17 cellular contexts compared by ENCODE assay signal in genomic region chr2:154794328-154794870, GRCh38.
DNase-seq lines count a peak whose midpoint lies in the region; ATAC-seq and FAIRE-seq lines count a peak whose summit lies in the region.
"Had no signal": no experiment of that assay in that cellular context is flagged by ENCODE, and none has a peak within 500 bp of the region (broad histone marks: within the 10 kb centered on the region; RNA-seq: fewer than 3 reads in every experiment).

No MANE protein-coding gene starts in this region.

- peak; percentile 54 for DNase-seq in COLO829 (ENCODE audit: low spot score)
- peak; percentile 70 for DNase-seq in cerebellar cortex (ENCODE audit: low spot score)
- peak; percentile 44 for DNase-seq in inferior parietal cortex (ENCODE audit: extremely low spot score)
- DNase-seq in putamen (ENCODE audit: low spot score), result peak; percentile 7
- DNase-seq in GM19239 (ENCODE audit: insufficient read length, low spot score), result no peak
- DNase-seq: 8988T; AML-193; Calu3; CD4-positive, CD25-positive, alpha-beta regulatory T cell; DMS 273 treated with DMSO at 0.1 percent for 48 hours; GOT3; H9; IMR-90 had no signal

- FAIRE-seq in GM19239 (lab: Jason Lieb, UNC), result no peak
- FAIRE-seq: G401.6, GM12891 had no signal

- no peak for ATAC-seq in GM18870 (IDR thresholded peaks at IDR 0.05; ENCODE audit: unreplicated experiment)
- no peak for ATAC-seq in GM19035 (IDR thresholded peaks at IDR 0.05; ENCODE audit: unreplicated experiment)
